8 cellular contexts compared by ENCODE assay signal in genomic region chr6:41787219-41787917, GRCh38. TPM values are rescaled to one million over a fixed set of nuclear protein-coding genes. Genes with fewer than 3 reads are reported as not detected.
DNase-seq lines count a peak whose midpoint lies in the region; ATAC-seq, FAIRE-seq and TF ChIP-seq lines count a peak whose summit lies in the region.

Gene TOMM6 (plus strand): TSS chr6:41787694. CDS start chr6:41787698, 4 bp downstream.

- peaks cover 13% of the 10 kb centered on the region for H3K4me1 Mint-ChIP-seq in progenitor cell of endocrine pancreas (ENCODE audit: low read depth)

- H3K27ac ChIP-seq in adipose tissue (ENCODE audit: low read depth, low read length) (peak within 1 kb of the TSS; percentile 48), heart left ventricle (peak within 1 kb of the TSS; percentile 83 to 99 (median 94))

- peak; percentile 94 for TF ChIP-seq POLR2A in GM12891 (IDR thresholded peaks at IDR 0.05; ENCODE audit: low read depth, low read length)
- peak in 1 of 2 donors; percentile 82 for TF ChIP-seq POLR2A in heart left ventricle (IDR thresholded peaks at IDR 0.05)

- H3K9me3 ChIP-seq in heart left ventricle, result no peaks in the 10 kb centered on the region

- no peaks in the 10 kb centered on the region for H3K27me3 ChIP-seq in heart left ventricle

- no peaks in the 10 kb centered on the region for H3K9me3 Mint-ChIP-seq in progenitor cell of endocrine pancreas (ENCODE audit: low read depth)

- H3K4me3 ChIP-seq in heart left ventricle, result peak within 1 kb of the TSS; percentile 43 to 99 (median 88)

- peak; percentile 96 for FAIRE-seq in GM12891 (lab: Jason Lieb, UNC)

- peak; percentile 86 for DNase-seq in GM12891 (ENCODE audit: insufficient read length, low spot score)
- DNase-seq in NCI-H1436 (lab: John Stamatoyannopoulos, UW), result peak; percentile 91
- peak; percentile 92 for DNase-seq in T follicular helper cell (ENCODE audit: low read depth)
- DNase-seq in heart left ventricle, result peak; percentile 96 to 98 (median 97)
- DNase-seq in progenitor cell of endocrine pancreas (ENCODE audit: low spot score, unreplicated experiment), result peak; percentile 91
- DNase-seq in ureter (ENCODE audit: low spot score), result peak; percentile 97

- peak; percentile 82 for ATAC-seq in HG02840 (IDR thresholded peaks at IDR 0.05; ENCODE audit: low FRiP score, unreplicated experiment)
- ATAC-seq in heart left ventricle, result peak; percentile 85 to 93 (median 86)

- peaks cover 12 to 56% (median 34%) of the 10 kb centered on the region in 12 donors for H3K4me1 ChIP-seq in heart left ventricle

- peaks cover 0 to 46% (median 37%) of the 10 kb centered on the region in 9 donors for H3K36me3 ChIP-seq in heart left ventricle

- peaks cover 4% of the 10 kb centered on the region for H3K27me3 Mint-ChIP-seq in progenitor cell of endocrine pancreas

- intact Hi-C loops in heart left ventricle (cut with DNase I), result loop anchor here in 9 of 10 donors (1.0 to 10.0 kb wide), 14 partner anchors 83 to 777 kb away; partner anchors contain the start of genes BYSL (in 8 of the 9), MED20 (in 8 of the 9), MRPS10 (in 2 of the 9) and USP49 (in 2 of the 9)

- peaks cover 3% of the 10 kb centered on the region for H3K36me3 Mint-ChIP-seq in progenitor cell of endocrine pancreas (ENCODE audit: insufficient read depth)

- TF ChIP-seq CTCF in heart left ventricle (IDR thresholded peaks at IDR 0.05), result peak; percentile 77 to 97 (median 90)
- TF ChIP-seq CTCF in progenitor cell of endocrine pancreas (IDR thresholded peaks at IDR 0.05; ENCODE audit: unreplicated experiment), result peak; percentile 85

- peak within 1 kb of the TSS; percentile 96 for H3K27ac Mint-ChIP-seq in progenitor cell of endocrine pancreas

- H3K4me3 Mint-ChIP-seq in progenitor cell of endocrine pancreas (ENCODE audit: low read depth), result peak within 1 kb of the TSS; percentile 95

- WGBS in adipose tissue, 3 donors, result 0 to 1% (median 1%) methylated on average over 52 to 55 of the region's 55 CpGs
- 0 to 1% (median 1%) methylated on average over 53 to 55 of the region's 55 CpGs for WGBS in heart left ventricle, 4 donors

TF ChIP-seq in GM12891, 5 proteins besides CTCF, POLR2A, EP300 and RAD21:
- TF ChIP-seq TAF1 (IDR thresholded peaks at IDR 0.05; ENCODE audit: low read depth, low read length) (peak; percentile 98), POLR2AphosphoS5 (IDR thresholded peaks at IDR 0.05; ENCODE audit: low read depth, low read length) (peak; percentile 97), SPI1 (IDR thresholded peaks at IDR 0.05; ENCODE audit: low read depth, low read length) (peak; percentile 31; the same call in 1 of the 2 replicates), PAX5 (IDR thresholded peaks at IDR 0.05; ENCODE audit: insufficient read depth, low read length, severe bottlenecking) (peak; percentile 95), POU2F2 (IDR thresholded peaks at IDR 0.05; ENCODE audit: low read depth, low read length) (peak; percentile 86)

RNA-seq across cellular contexts. Expression of gene TOMM6, which starts in this region (rescaled TPM):
- 436 TPM for polyA plus RNA-seq in GM12891 (2012; ENCODE audit: low read depth, missing spikeins)
- polyA plus RNA-seq in adipose tissue, result 100 to 1,000 TPM; 160 to 342 (median 246) TPM
- 100 to 1,000 TPM; 158 to 225 (median 182) TPM for total RNA-seq in heart left ventricle
- 100 to 1,000 TPM; 171 to 277 TPM for polyA plus RNA-seq in heart left ventricle
- 172 and 184 TPM in 2 replicates for total RNA-seq in progenitor cell of endocrine pancreas
- total RNA-seq in ureter, result 209 TPM

Comparison
In these comparisons a context has a peak if more than half of its experiments do, and no peak if none do; other contexts are left out.
1. Peak in every context shown above with its lines: DNase-seq, ATAC-seq, H3K4me3 ChIP-seq and H3K27ac ChIP-seq.